1 cellular context compared by ENCODE assay signal in genomic region chr6:7119272-7119801, GRCh38.
A peak's percentile ranks its signal among the peaks of the same experiment; 100 is the strongest.
TF ChIP-seq lines count a peak whose summit lies in the region.

No MANE protein-coding gene starts in this region.

TF ChIP-seq in K562, 482 proteins besides CTCF, POLR2A, EP300 and RAD21 (continued from another document and continues in another):
- no peak for TF ChIP-seq RBM25 (IDR thresholded peaks at IDR 0.05; ENCODE audit: low read depth, low read length, severe bottlenecking)
- no peak for TF ChIP-seq ZNF165 (CRISPR knock-in tag; IDR thresholded peaks at IDR 0.05; ENCODE audit: borderline replicate concordance)
- TF ChIP-seq POLR2G (IDR thresholded peaks at IDR 0.05; ENCODE audit: low read depth, low read length) = no peak
- TF ChIP-seq KAT7 (CRISPR knock-in tag; IDR thresholded peaks at IDR 0.05; ENCODE audit: borderline replicate concordance) = no peak; the same call in 1 of the 2 replicates
- TF ChIP-seq BDP1 (IDR thresholded peaks at IDR 0.05; ENCODE audit: insufficient read depth, insufficient read length) = no peak
- TF ChIP-seq ZNF431 (CRISPR knock-in tag; IDR thresholded peaks at IDR 0.05) = no peak
- TF ChIP-seq ASH1L (IDR thresholded peaks at IDR 0.05; ENCODE audit: borderline replicate concordance, low read depth, partially characterized antibody) = peak; percentile 54
- peak; percentile 98 for TF ChIP-seq NBN (IDR thresholded peaks at IDR 0.05; ENCODE audit: low read depth)
- no peak for TF ChIP-seq MCM5 (IDR thresholded peaks at IDR 0.05; ENCODE audit: low read depth)
- no peak for TF ChIP-seq CAMTA2 (CRISPR knock-in tag; conservative IDR thresholded peaks at IDR 0.05)
- peak; percentile 84; the same call in 1 of the 2 replicates for TF ChIP-seq ZNF395 (CRISPR knock-in tag; IDR thresholded peaks at IDR 0.05)
- TF ChIP-seq MAZ (CRISPR knock-in tag; conservative IDR thresholded peaks at IDR 0.05 in 1 of 2, IDR thresholded peaks at IDR 0.05 in 1 of 2) = peak in 1 of 2 experiments; percentile 58; a peak in 1 of 4 replicates
- no peak for TF ChIP-seq TCFL5 (CRISPR knock-in tag; conservative IDR thresholded peaks at IDR 0.05)
- no peak for TF ChIP-seq ATF2 (CRISPR knock-in tag; IDR thresholded peaks at IDR 0.05)
- TF ChIP-seq SAFB (IDR thresholded peaks at IDR 0.05; ENCODE audit: borderline replicate concordance, low read depth, low read length) = no peak
- TF ChIP-seq POLR2B (IDR thresholded peaks at IDR 0.05; ENCODE audit: low read depth, partially characterized antibody) = peak; percentile 58
- TF ChIP-seq NCOA1 (IDR thresholded peaks at IDR 0.05; ENCODE audit: low read depth) = peak; percentile 60; the same call in 1 of the 2 replicates
- no peak for TF ChIP-seq RHOXF2B (CRISPR knock-in tag; conservative IDR thresholded peaks at IDR 0.05)
- TF ChIP-seq CTBP1 (IDR thresholded peaks at IDR 0.05; ENCODE audit: borderline replicate concordance) = peak; percentile 94
- peak; percentile 51 for TF ChIP-seq RBBP5 (IDR thresholded peaks at IDR 0.05; ENCODE audit: borderline replicate concordance, insufficient read depth, low read length, poor library complexity, severe bottlenecking)
- peak; percentile 61; the same call in 1 of the 2 replicates for TF ChIP-seq ZBTB40 (IDR thresholded peaks at IDR 0.05)
- TF ChIP-seq ZBTB40 (CRISPR knock-in tag; IDR thresholded peaks at IDR 0.05) = no peak
- peak; percentile 57; the same call in 1 of the 2 replicates for TF ChIP-seq ZNF589 (CRISPR knock-in tag; IDR thresholded peaks at IDR 0.05; ENCODE audit: low read depth)
- TF ChIP-seq TCF7 (IDR thresholded peaks at IDR 0.05; ENCODE audit: borderline replicate concordance) = no peak
- 0 out of 2 replicates have a peak, but pooled peaks have one; percentile 33 for TF ChIP-seq SMAD4 (CRISPR knock-in tag; conservative IDR thresholded peaks at IDR 0.05)
- no peak for TF ChIP-seq CHD1 (IDR thresholded peaks at IDR 0.05; ENCODE audit: low read length)
- peak; percentile 69 for TF ChIP-seq MYBL2 (IDR thresholded peaks at IDR 0.05; ENCODE audit: low read depth)
- no peak for TF ChIP-seq MYBL2 (CRISPR knock-in tag; IDR thresholded peaks at IDR 0.05; ENCODE audit: borderline replicate concordance)
- TF ChIP-seq MEIS2 (IDR thresholded peaks at IDR 0.05; ENCODE audit: partially characterized antibody) = peak; percentile 60
- TF ChIP-seq GTF2A2 (tag; IDR thresholded peaks at IDR 0.05) = no peak
- TF ChIP-seq HNRNPL (IDR thresholded peaks at IDR 0.05; ENCODE audit: low read depth, low read length) = no peak
- peak; percentile 62; the same call in 1 of the 2 replicates for TF ChIP-seq PHB2 (IDR thresholded peaks at IDR 0.05; ENCODE audit: low read depth)
- TF ChIP-seq ZFP36 (IDR thresholded peaks at IDR 0.05; ENCODE audit: low read depth, low read length, partially characterized antibody) = no peak
- TF ChIP-seq NFYB (IDR thresholded peaks at IDR 0.05; ENCODE audit: extremely low read depth, insufficient read length) = no peak
- peak; percentile 78 for TF ChIP-seq SMARCA5 (IDR thresholded peaks at IDR 0.05)
- no peak for TF ChIP-seq SMAD1 (IDR thresholded peaks at IDR 0.05; ENCODE audit: low read depth, low read length, partially characterized antibody)
- TF ChIP-seq ZBTB17 (CRISPR knock-in tag; IDR thresholded peaks at IDR 0.05) = no peak
- TF ChIP-seq NELFE (IDR thresholded peaks at IDR 0.05; ENCODE audit: insufficient read depth, insufficient read length) = no peak
- TF ChIP-seq CBX8 (IDR thresholded peaks at IDR 0.05; ENCODE audit: borderline replicate concordance, extremely low read depth, low read depth, low read length, poor library complexity, severe bottlenecking) = no peak
- no peak for TF ChIP-seq ZNF785 (CRISPR knock-in tag; IDR thresholded peaks at IDR 0.05)
- TF ChIP-seq MXI1 (IDR thresholded peaks at IDR 0.05; ENCODE audit: low read depth, low read length) = peak; percentile 47; the same call in 1 of the 2 replicates
- no peak for TF ChIP-seq ZNF518B (CRISPR knock-in tag; IDR thresholded peaks at IDR 0.05)
- TF ChIP-seq NR4A1 (CRISPR knock-in tag; IDR thresholded peaks at IDR 0.05) = no peak
- peak; percentile 65; the same call in 1 of the 2 replicates for TF ChIP-seq NR4A1 (tag; IDR thresholded peaks at IDR 0.05)
- no peak for TF ChIP-seq ILF3 (IDR thresholded peaks at IDR 0.05; ENCODE audit: borderline replicate concordance)
- no peak for TF ChIP-seq POLR3A (IDR thresholded peaks at IDR 0.05; ENCODE audit: borderline replicate concordance, extremely low read depth, insufficient read depth, insufficient read length)
- TF ChIP-seq PBX2 (CRISPR knock-in tag; IDR thresholded peaks at IDR 0.05; ENCODE audit: low read depth) = no peak
- TF ChIP-seq PBX2 (tag; conservative IDR thresholded peaks at IDR 0.05; ENCODE audit: low read depth) = peak; percentile 49; the same call in 1 of the 2 replicates
- TF ChIP-seq FOXO4 (CRISPR knock-in tag; IDR thresholded peaks at IDR 0.05) = no peak
- TF ChIP-seq ERF (CRISPR knock-in tag; IDR thresholded peaks at IDR 0.05) = no peak
